In genomic region chr19:56170261-56170660, GRCh38 we compare ENCODE assay signal across 14 cellular contexts. TPM values are rescaled to one million over a fixed set of nuclear protein-coding genes. Genes with fewer than 3 reads are reported as not detected.
DNase-seq lines count a peak whose midpoint lies in the region; ATAC-seq and TF ChIP-seq lines count a peak whose summit lies in the region.
"Had no signal": no experiment of that assay in that cellular context is flagged by ENCODE, and none has a peak within 500 bp of the region (broad histone marks: within the 10 kb centered on the region; RNA-seq: fewer than 3 reads in every experiment).

No MANE protein-coding gene starts in this region.

- ATAC-seq in lung (ENCODE audit: insufficient read depth, low FRiP score), result peak; percentile 70
- ATAC-seq in HG02973 (IDR thresholded peaks at IDR 0.05; ENCODE audit: unreplicated experiment), result no peak
- ATAC-seq in HG03045 (IDR thresholded peaks at IDR 0.05; ENCODE audit: unreplicated experiment), result no peak
- ATAC-seq: GM12878 had no signal

- TF ChIP-seq CTCF in astrocyte of the cerebellum (IDR thresholded peaks at IDR 0.05; ENCODE audit: low read depth, low read length, missing control alignments) (no peak), lung (IDR thresholded peaks at IDR 0.05; ENCODE audit: control extremely low read depth, extremely low read depth) (no peak), foreskin fibroblast (IDR thresholded peaks at IDR 0.05; ENCODE audit: low read depth, low read length) (no peak)

- DNase-seq in DMS79 (lab: John Stamatoyannopoulos, UW), result peak; percentile 84
- DNase-seq in NCI-H2196 (lab: John Stamatoyannopoulos, UW; ENCODE audit: unreplicated experiment), result peak; percentile 93
- DNase-seq in astrocyte of the cerebellum (ENCODE audit: low read depth), result peak; percentile 6
- peak; percentile 90 for DNase-seq in lung (ENCODE audit: low spot score)
- DNase-seq in foreskin fibroblast, result no peak
- DNase-seq in cerebellum (ENCODE audit: low spot score), result no peak
- DNase-seq: activated T-cell treated with anti-CD3 and anti-CD28 coated beads, Interleukin-2, amount 50 U/mL, for 24 hours; CD4-positive, CD25-positive, alpha-beta regulatory T cell; KBM-7; NK-92 treated with Interleukin-12 subunit alpha and Interleukin-12 subunit beta, amount 100 ng/mL, for 24 hours had no signal

- 51 to 76% methylated on average over 14 of the region's 14 CpGs for WGBS in lung, 2 donors

- no peaks in the 10 kb centered on the region for H3K9me3 ChIP-seq in lung (ENCODE audit: control insufficient read depth in 2 of 2, insufficient read depth in 1 of 2, low read length in 1 of 2)

- H3K4me1 ChIP-seq in lung (ENCODE audit: control insufficient read depth in 2 of 2, insufficient read depth in 2 of 2, low read length in 2 of 2), result no peaks in the 10 kb centered on the region

- no peaks in the 10 kb centered on the region for H3K27me3 ChIP-seq in lung (ENCODE audit: control insufficient read depth, insufficient read depth)

- no peaks in the 10 kb centered on the region for H3K36me3 ChIP-seq in lung (ENCODE audit: control insufficient read depth in 2 of 2, insufficient read depth in 2 of 2, low read length in 2 of 2)

- H3K4me3 ChIP-seq in astrocyte of the cerebellum (ENCODE audit: low read depth, low read length), result no peak overlapping the region
- no peak overlapping the region for H3K4me3 ChIP-seq in lung
- no peak overlapping the region for H3K4me3 ChIP-seq in foreskin fibroblast (ENCODE audit: low read depth in 1 of 2, low read length in 2 of 2)
- H3K4me3 ChIP-seq: GM12878, skin epidermis had no signal

- in situ Hi-C loops in astrocyte of the cerebellum (cut with HindIII; ENCODE audit: low sequenced_read_pairs), result loop anchor here (5.0 kb wide), 1 partner anchor 103 kb away; no protein-coding TSS in a partner anchor

- H3K27ac ChIP-seq in lung (ENCODE audit: low read depth in 1 of 2, low read length in 1 of 2), result no peak overlapping the region
- H3K27ac ChIP-seq: skin epidermis had no signal

RNA-seq across cellular contexts. Expression of gene GALP, which starts 5.5 kb away (rescaled TPM):
- total RNA-seq in lung, result not detected
- polyA plus RNA-seq in lung, result not detected
- total RNA-seq in cerebellum, result not detected
- total RNA-seq: CD4-positive, CD25-positive, alpha-beta regulatory T cell; GM12878 had no signal
- polyA plus RNA-seq: CD4-positive, CD25-positive, alpha-beta regulatory T cell; GM12878 had no signal

RNA-seq across cellular contexts. Expression of gene ZSCAN5B, which starts 27.3 kb away (rescaled TPM):
- not detected for total RNA-seq in lung
- under 1 TPM; 0.05 to 0.08 TPM for polyA plus RNA-seq in lung
- total RNA-seq in cerebellum, result not detected
- total RNA-seq: CD4-positive, CD25-positive, alpha-beta regulatory T cell; GM12878 had no signal
- polyA plus RNA-seq: CD4-positive, CD25-positive, alpha-beta regulatory T cell had no signal

RNA-seq across cellular contexts. Expression of gene ZNF444, which starts 29.2 kb away (rescaled TPM):
- total RNA-seq in lung (10 to 100 TPM; 39.2 to 55.5 TPM), cerebellum (10.0 TPM)
- 10 to 100 TPM; 27.8 to 44.1 TPM for polyA plus RNA-seq in lung

RNA-seq across cellular contexts. Expression of gene ZSCAN5C, which starts 31.8 kb away (rescaled TPM):
- total RNA-seq in lung (not detected), cerebellum (not detected)
- polyA plus RNA-seq in lung, result not detected
- total RNA-seq: CD4-positive, CD25-positive, alpha-beta regulatory T cell; GM12878 had no signal
- polyA plus RNA-seq: CD4-positive, CD25-positive, alpha-beta regulatory T cell; GM12878 had no signal

RNA-seq across cellular contexts. Expression of gene ZNF787, which starts 49.2 kb away (rescaled TPM):
- total RNA-seq in lung (10 to 100 TPM; 27.5 to 44.7 TPM), cerebellum (13.6 TPM)
- polyA plus RNA-seq in lung, result 10 to 100 TPM; 29.3 to 35.1 TPM

Comparison
In these comparisons a context has a peak if more than half of its experiments do, and no peak if none do; other contexts are left out.
1. DNase-seq: peak in DMS79 (single experiment), NCI-H2196 (single experiment), astrocyte of the cerebellum (single experiment) and lung (single experiment); none in foreskin fibroblast (0 of 2) and cerebellum (single experiment).